In the genomic region with DNA sequence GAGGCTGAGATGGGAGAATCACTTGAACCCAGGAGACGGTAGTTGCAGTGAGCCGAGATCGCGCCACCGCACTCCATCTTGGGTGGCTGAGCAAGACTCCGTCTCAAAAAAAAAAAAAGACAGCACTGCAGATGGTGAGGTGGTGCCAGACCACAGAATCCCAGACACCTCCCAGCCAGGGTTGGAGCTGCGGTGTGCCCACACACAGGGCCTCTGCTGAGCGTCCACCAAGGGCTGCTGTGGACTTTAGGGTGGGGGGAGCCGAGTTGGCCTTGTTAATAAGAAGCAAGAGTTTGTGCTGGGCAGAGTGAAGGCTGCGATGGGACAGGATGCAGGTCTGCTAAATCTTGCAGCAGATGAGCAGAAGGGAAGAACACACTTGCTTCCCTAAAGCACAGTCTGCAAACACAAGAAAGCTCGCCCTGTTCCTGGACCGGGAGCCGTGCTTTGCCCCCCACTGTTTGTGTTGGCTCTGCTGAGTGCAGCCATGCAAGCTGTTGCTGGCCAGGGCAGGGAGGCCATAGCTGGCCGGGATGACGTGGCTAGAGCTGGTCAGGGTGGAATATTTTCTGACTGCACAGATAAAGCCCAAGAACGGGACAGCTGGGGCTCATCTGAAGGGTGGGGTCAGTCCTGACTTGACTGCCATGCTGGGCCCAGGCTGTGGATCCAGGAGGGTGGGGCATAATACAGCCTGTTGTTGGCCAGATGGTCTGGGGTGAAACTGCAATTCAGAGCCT, we compare ENCODE assay signal across 1 cellular context.
TF ChIP-seq lines count a peak whose summit lies in the region.

No MANE protein-coding gene starts in this region.

TF ChIP-seq in K562, 482 proteins besides CTCF, POLR2A, EP300 and RAD21:
- no peak for TF ChIP-seq ZNF143 (CRISPR knock-in tag; IDR thresholded peaks at IDR 0.05)
- peak; percentile 53 for TF ChIP-seq RBFOX2 (IDR thresholded peaks at IDR 0.05; ENCODE audit: low read depth, low read length)
- no peak for TF ChIP-seq TEAD2 (tag; IDR thresholded peaks at IDR 0.05)
- TF ChIP-seq KAT7 (CRISPR knock-in tag; IDR thresholded peaks at IDR 0.05; ENCODE audit: borderline replicate concordance), result no peak
- TF ChIP-seq GABPA (tag; conservative IDR thresholded peaks at IDR 0.05; ENCODE audit: low read depth), result no peak
- TF ChIP-seq POLR2G (IDR thresholded peaks at IDR 0.05; ENCODE audit: low read depth, low read length), result peak; percentile 62
